1 cellular context compared by ENCODE assay signal in genomic region chr19:58228584-58229254, GRCh38.
TF ChIP-seq lines count a peak whose summit lies in the region.

TSS of gene ZNF544 (plus strand) at chr19:58228914. CDS start at chr19:58244024, 15,110 bp downstream.

TF ChIP-seq in K562, 482 proteins besides CTCF, POLR2A, EP300 and RAD21 (continued from another document and continues in another):
- TF ChIP-seq ZFP30 (CRISPR knock-in tag; IDR thresholded peaks at IDR 0.05; ENCODE audit: borderline replicate concordance) (no peak), ZNF511 (CRISPR knock-in tag; IDR thresholded peaks at IDR 0.05) (no peak; the same call in 1 of the 2 replicates), NBN (IDR thresholded peaks at IDR 0.05; ENCODE audit: low read depth) (no peak), PHF21A (IDR thresholded peaks at IDR 0.05; ENCODE audit: borderline replicate concordance, low read depth) (no peak), RB1 (IDR thresholded peaks at IDR 0.05; ENCODE audit: low read depth) (peak; percentile 64; the same call in 1 of the 2 replicates), TCF3 (CRISPR knock-in tag; IDR thresholded peaks at IDR 0.05) (no peak), ZC3H8 (IDR thresholded peaks at IDR 0.05) (no peak), ZNF263 (CRISPR knock-in tag; IDR thresholded peaks at IDR 0.05; ENCODE audit: borderline replicate concordance) (no peak), POLR3A (IDR thresholded peaks at IDR 0.05; ENCODE audit: borderline replicate concordance, extremely low read depth, insufficient read depth, insufficient read length) (no peak), JUNB (CRISPR knock-in tag; conservative IDR thresholded peaks at IDR 0.05) (no peak), RBM25 (IDR thresholded peaks at IDR 0.05; ENCODE audit: low read depth, low read length, severe bottlenecking) (no peak), MTA1 (IDR thresholded peaks at IDR 0.05; ENCODE audit: borderline replicate concordance) (no peak), MAFG (tag; conservative IDR thresholded peaks at IDR 0.05) (no peak), POU5F1 (IDR thresholded peaks at IDR 0.05; ENCODE audit: borderline replicate concordance, low read depth, low read length, partially characterized antibody) (no peak), ELF4 (CRISPR knock-in tag; IDR thresholded peaks at IDR 0.05) (no peak), PATZ1 (CRISPR knock-in tag; IDR thresholded peaks at IDR 0.05; ENCODE audit: borderline replicate concordance) (no peak), IRF9 (tag; IDR thresholded peaks at IDR 0.05) (no peak), MLX (CRISPR knock-in tag; conservative IDR thresholded peaks at IDR 0.05) (no peak), DMBX1 (CRISPR knock-in tag; IDR thresholded peaks at IDR 0.05; ENCODE audit: borderline replicate concordance) (no peak; the same call in 1 of the 2 replicates)
- TF ChIP-seq, protein P1, sequence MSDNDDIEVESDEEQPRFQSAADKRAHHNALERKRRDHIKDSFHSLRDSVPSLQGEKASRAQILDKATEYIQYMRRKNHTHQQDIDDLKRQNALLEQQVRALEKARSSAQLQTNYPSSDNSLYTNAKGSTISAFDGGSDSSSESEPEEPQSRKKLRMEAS (CRISPR knock-in tag; IDR thresholded peaks at IDR 0.05) = peak; percentile 57; the same call in 1 of the 2 replicates
- TF ChIP-seq, protein P2, sequence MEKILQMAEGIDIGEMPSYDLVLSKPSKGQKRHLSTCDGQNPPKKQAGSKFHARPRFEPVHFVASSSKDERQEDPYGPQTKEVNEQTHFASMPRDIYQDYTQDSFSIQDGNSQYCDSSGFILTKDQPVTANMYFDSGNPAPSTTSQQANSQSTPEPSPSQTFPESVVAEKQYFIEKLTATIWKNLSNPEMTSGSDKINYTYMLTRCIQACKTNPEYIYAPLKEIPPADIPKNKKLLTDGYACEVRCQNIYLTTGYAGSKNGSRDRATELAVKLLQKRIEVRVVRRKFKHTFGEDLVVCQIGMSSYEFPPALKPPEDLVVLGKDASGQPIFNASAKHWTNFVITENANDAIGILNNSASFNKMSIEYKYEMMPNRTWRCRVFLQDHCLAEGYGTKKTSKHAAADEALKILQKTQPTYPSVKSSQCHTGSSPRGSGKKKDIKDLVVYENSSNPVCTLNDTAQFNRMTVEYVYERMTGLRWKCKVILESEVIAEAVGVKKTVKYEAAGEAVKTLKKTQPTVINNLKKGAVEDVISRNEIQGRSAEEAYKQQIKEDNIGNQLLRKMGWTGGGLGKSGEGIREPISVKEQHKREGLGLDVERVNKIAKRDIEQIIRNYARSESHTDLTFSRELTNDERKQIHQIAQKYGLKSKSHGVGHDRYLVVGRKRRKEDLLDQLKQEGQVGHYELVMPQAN (IDR thresholded peaks at IDR 0.05; ENCODE audit: borderline replicate concordance) = no peak; the same call in 1 of the 2 replicates
- TF ChIP-seq, protein P3, sequence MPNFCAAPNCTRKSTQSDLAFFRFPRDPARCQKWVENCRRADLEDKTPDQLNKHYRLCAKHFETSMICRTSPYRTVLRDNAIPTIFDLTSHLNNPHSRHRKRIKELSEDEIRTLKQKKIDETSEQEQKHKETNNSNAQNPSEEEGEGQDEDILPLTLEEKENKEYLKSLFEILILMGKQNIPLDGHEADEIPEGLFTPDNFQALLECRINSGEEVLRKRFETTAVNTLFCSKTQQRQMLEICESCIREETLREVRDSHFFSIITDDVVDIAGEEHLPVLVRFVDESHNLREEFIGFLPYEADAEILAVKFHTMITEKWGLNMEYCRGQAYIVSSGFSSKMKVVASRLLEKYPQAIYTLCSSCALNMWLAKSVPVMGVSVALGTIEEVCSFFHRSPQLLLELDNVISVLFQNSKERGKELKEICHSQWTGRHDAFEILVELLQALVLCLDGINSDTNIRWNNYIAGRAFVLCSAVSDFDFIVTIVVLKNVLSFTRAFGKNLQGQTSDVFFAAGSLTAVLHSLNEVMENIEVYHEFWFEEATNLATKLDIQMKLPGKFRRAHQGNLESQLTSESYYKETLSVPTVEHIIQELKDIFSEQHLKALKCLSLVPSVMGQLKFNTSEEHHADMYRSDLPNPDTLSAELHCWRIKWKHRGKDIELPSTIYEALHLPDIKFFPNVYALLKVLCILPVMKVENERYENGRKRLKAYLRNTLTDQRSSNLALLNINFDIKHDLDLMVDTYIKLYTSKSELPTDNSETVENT (CRISPR knock-in tag; IDR thresholded peaks at IDR 0.05) = peak; percentile 41; the same call in 1 of the 2 replicates
- TF ChIP-seq, protein P4, sequence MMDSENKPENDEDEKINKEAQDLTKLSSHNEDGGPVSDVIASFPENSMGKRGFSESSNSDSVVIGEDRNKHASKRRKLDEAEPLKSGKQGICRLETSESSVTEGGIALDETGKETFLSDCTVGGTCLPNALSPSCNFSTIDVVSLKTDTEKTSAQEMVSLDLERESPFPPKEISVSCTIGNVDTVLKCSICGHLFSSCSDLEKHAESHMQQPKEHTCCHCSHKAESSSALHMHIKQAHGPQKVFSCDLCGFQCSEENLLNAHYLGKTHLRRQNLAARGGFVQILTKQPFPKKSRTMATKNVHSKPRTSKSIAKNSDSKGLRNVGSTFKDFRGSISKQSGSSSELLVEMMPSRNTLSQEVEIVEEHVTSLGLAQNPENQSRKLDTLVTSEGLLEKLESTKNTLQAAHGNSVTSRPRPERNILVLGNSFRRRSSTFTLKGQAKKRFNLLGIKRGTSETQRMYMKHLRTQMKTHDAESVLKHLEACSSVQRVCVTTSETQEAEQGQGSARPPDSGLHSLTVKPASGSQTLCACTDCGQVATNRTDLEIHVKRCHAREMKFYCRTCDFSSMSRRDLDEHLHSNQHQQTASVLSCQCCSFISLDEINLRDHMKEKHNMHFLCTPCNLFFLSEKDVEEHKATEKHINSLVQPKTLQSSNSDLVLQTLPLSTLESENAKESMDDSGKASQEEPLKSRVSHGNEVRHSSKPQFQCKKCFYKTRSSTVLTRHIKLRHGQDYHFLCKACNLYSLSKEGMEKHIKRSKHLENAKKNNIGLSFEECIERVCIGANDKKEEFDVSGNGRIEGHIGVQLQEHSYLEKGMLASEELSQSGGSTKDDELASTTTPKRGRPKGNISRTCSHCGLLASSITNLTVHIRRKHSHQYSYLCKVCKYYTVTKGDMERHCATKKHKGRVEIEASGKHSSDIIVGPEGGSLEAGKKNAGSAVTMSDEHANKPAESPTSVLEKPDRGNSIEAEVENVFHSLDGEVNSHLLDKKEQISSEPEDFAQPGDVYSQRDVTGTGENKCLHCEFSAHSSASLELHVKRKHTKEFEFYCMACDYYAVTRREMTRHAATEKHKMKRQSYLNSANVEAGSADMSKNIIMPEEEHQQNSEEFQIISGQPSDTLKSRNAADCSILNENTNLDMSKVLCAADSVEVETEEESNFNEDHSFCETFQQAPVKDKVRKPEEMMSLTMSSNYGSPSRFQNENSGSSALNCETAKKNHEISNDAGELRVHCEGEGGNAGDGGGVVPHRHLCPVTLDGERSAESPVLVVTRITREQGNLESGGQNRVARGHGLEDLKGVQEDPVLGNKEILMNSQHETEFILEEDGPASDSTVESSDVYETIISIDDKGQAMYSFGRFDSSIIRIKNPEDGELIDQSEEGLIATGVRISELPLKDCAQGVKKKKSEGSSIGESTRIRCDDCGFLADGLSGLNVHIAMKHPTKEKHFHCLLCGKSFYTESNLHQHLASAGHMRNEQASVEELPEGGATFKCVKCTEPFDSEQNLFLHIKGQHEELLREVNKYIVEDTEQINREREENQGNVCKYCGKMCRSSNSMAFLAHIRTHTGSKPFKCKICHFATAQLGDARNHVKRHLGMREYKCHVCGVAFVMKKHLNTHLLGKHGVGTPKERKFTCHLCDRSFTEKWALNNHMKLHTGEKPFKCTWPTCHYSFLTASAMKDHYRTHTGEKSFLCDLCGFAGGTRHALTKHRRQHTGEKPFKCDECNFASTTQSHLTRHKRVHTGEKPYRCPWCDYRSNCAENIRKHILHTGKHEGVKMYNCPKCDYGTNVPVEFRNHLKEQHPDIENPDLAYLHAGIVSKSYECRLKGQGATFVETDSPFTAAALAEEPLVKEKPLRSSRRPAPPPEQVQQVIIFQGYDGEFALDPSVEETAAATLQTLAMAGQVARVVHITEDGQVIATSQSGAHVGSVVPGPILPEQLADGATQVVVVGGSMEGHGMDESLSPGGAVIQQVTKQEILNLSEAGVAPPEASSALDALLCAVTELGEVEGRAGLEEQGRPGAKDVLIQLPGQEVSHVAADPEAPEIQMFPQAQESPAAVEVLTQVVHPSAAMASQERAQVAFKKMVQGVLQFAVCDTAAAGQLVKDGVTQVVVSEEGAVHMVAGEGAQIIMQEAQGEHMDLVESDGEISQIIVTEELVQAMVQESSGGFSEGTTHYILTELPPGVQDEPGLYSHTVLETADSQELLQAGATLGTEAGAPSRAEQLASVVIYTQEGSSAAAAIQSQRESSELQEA (IDR thresholded peaks at IDR 0.05; ENCODE audit: low read depth) = no peak
- TF ChIP-seq, protein P5, sequence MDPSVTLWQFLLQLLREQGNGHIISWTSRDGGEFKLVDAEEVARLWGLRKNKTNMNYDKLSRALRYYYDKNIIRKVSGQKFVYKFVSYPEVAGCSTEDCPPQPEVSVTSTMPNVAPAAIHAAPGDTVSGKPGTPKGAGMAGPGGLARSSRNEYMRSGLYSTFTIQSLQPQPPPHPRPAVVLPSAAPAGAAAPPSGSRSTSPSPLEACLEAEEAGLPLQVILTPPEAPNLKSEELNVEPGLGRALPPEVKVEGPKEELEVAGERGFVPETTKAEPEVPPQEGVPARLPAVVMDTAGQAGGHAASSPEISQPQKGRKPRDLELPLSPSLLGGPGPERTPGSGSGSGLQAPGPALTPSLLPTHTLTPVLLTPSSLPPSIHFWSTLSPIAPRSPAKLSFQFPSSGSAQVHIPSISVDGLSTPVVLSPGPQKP (CRISPR knock-in tag; IDR thresholded peaks at IDR 0.05) = no peak
